ENCODE assay signal across 26 cellular contexts in the genomic region with DNA sequence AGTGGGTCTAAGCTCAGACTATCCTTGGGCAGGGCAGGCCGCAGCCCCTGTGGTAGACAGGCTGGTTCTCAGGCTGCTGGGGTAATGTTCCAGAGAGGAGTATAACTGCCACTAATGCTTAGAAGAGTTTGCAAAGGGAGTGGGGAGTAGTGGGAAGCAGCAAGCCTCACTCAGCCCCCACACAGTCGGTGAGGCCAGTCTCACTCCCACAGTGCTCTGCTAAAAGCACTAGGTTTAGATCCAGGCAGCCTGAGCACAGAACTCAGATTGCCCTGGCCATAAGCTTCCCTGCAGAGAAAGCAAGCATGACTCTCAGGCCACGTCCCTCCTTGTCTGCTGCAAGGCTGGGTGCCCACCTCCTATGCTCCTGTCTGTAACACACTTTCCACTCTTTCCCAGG.
"Had no signal": no experiment of that assay in that cellular context is flagged by ENCODE, and none has a peak within 500 bp of the region (broad histone marks: within the 10 kb centered on the region; RNA-seq: fewer than 3 reads in every experiment).

No MANE protein-coding gene starts in this region.

- DNase-seq: cerebellar nuclear complex; dermis blood vessel endothelial cell; effector CD8-positive, alpha-beta T cell; effector memory CD8-positive, alpha-beta T cell; endodermal cell; erythroblast; esophagus squamous epithelium; foreskin fibroblast; heart left ventricle; immature natural killer cell; islet precursor cell; left cardiac atrium; left lung; left ventricle myocardium superior; lower lobe of right lung; mesenchymal stem cell; mucosa of descending colon; naive B cell had no signal

- FAIRE-seq: colon, endometrium, frontal cortex had no signal

- H3K4me1 Mint-ChIP-seq: endodermal cell, immature natural killer cell, naive B cell had no signal

- H3K27me3 Mint-ChIP-seq: effector memory CD8-positive, alpha-beta T cell; naive B cell had no signal

- H3K36me3 Mint-ChIP-seq: immature natural killer cell, naive B cell had no signal

- H3K79me2 ChIP-seq: hepatocyte had no signal

- H3K4me3 Mint-ChIP-seq: effector memory CD8-positive, alpha-beta T cell; endodermal cell; immature natural killer cell had no signal

- H3K36me3 ChIP-seq: esophagus squamous epithelium, gastroesophageal sphincter, heart left ventricle, left lung, lower lobe of right lung had no signal

- H3K27ac Mint-ChIP-seq: effector memory CD8-positive, alpha-beta T cell; endodermal cell; immature natural killer cell; naive B cell had no signal

- H3K4me1 ChIP-seq: esophagus squamous epithelium, gastroesophageal sphincter, heart left ventricle, left lung, lower lobe of right lung had no signal

- ATAC-seq: effector memory CD8-positive, alpha-beta T cell; esophagus mucosa; gastroesophageal sphincter; heart left ventricle; left cardiac atrium; left lung; left ventricle myocardium superior; lower lobe of right lung; mucosa of descending colon had no signal

- H2AFZ ChIP-seq: hepatocyte had no signal

- H3K4me2 ChIP-seq: hepatocyte had no signal

- H3K27ac ChIP-seq: coronary artery, epithelial cell of prostate, esophagus squamous epithelium, gastroesophageal sphincter, heart left ventricle, hepatocyte, left lung, lower lobe of right lung had no signal

- H3K27me3 ChIP-seq: esophagus squamous epithelium, gastroesophageal sphincter, heart left ventricle, hepatocyte, left lung had no signal

- H3K4me3 ChIP-seq: coronary artery, esophagus squamous epithelium, gastroesophageal sphincter, heart left ventricle, hepatocyte, left lung, lower lobe of right lung, mucosa of descending colon had no signal
